13 cellular contexts compared by ENCODE assay signal in the genomic region with DNA sequence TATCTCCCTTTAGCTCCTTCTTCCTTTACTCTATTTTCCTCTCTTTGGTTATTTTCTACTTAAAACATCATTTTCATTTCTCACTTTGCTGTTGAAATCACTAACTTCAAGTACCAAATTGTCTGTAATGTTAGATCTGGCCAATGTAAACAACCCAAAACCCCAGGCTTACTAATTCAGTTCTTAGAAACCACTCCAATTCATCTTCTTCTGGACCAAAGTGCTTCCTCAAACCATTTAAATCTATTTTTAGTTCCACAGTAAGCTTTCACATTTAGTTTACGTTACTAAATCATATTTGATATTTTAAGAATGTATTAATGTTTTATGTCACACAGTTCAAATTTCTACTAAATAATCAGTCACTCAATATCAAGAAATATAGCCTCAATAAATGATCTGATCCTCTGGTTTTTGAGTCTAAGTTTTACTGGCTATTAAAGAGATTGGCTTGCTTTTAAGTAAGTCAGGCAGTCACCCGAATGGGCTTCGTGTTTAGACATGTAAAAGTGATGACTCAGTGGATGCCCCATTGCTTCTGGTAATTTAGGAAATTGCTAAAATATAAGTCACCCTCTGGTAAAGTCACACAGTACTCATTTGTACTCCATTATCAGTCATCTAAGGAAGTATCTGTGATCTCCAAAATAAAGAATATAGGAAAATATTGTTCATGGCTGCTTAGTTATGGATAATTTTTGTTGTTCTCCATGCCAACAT.
DNase-seq lines count a peak whose midpoint lies in the region; ATAC-seq and TF ChIP-seq lines count a peak whose summit lies in the region.
"Had no signal": no experiment of that assay in that cellular context is flagged by ENCODE, and none has a peak within 500 bp of the region (broad histone marks: within the 10 kb centered on the region; RNA-seq: fewer than 3 reads in every experiment).

No MANE protein-coding gene starts in this region.

- no peak for TF ChIP-seq POLR2A in right lobe of liver (IDR thresholded peaks at IDR 0.05)

- H3K27ac Mint-ChIP-seq in chondrocyte (ENCODE audit: unreplicated experiment) = peak overlapping the region; percentile 78

- peaks cover 5% of the 10 kb centered on the region for H3K9me3 Mint-ChIP-seq in chondrocyte (ENCODE audit: low read depth)

- POLR2A ChIA-PET in AG04450 (lab: Yijun Ruan, JAX) = no interaction called here

- H3K36me3 ChIP-seq in right lobe of liver = no peaks in the 10 kb centered on the region
- H3K36me3 ChIP-seq: BLaER1 had no signal

- 36% methylated on average over 3 of the region's 3 CpGs for WGBS in right lobe of liver (ENCODE audit: insufficient coverage, low coverage, low lambda C conversion rate, missing lambda C conversion rate)

- no peak for ATAC-seq in right lobe of liver

- DNase-seq in AG04450 (ENCODE audit: low read depth, low spot score) = peak; percentile 30
- peak; percentile 70 for DNase-seq in NCI-H2227 (lab: John Stamatoyannopoulos, UW; ENCODE audit: unreplicated experiment)
- no peak for DNase-seq in chondrocyte (ENCODE audit: low spot score)
- DNase-seq in kidney glomerular epithelial cell (lab: John Stamatoyannopoulos, UW) = peak; percentile 72
- DNase-seq in NCI-H510A (lab: John Stamatoyannopoulos, UW) = no peak
- no peak for DNase-seq in SIG-M5 (lab: John Stamatoyannopoulos, UW)
- no peak for DNase-seq in NCI-H2196 (lab: John Stamatoyannopoulos, UW; ENCODE audit: unreplicated experiment)
- DNase-seq in right lobe of liver = no peak
- DNase-seq: activated naive CD4-positive, alpha-beta T cell; MV-4-11; SHP77 treated with DMSO at 0.1 percent for 48 hours; stimulated activated naive CD4-positive, alpha-beta T cell treated with Interleukin-2 at 50 U/mL for 16 hours had no signal

- H3K4me3 Mint-ChIP-seq in chondrocyte (ENCODE audit: unreplicated experiment) = no peak overlapping the region

- no peaks in the 10 kb centered on the region for H3K27me3 Mint-ChIP-seq in chondrocyte (ENCODE audit: low read depth)

- peaks cover 19% of the 10 kb centered on the region for H3K4me1 Mint-ChIP-seq in chondrocyte (ENCODE audit: low read depth)

- H3K4me1 ChIP-seq in right lobe of liver = no peaks in the 10 kb centered on the region
- H3K4me1 ChIP-seq: BLaER1 had no signal

- TF ChIP-seq CTCF in AG04450 (IDR thresholded peaks at IDR 0.05; ENCODE audit: low read depth, low read length) (no peak), chondrocyte (IDR thresholded peaks at IDR 0.05) (no peak), right lobe of liver (IDR thresholded peaks at IDR 0.05) (no peak)

- no peaks in the 10 kb centered on the region for H3K36me3 Mint-ChIP-seq in chondrocyte (ENCODE audit: low read depth)

- intact Hi-C loops in right lobe of liver (cut with DNase I) = no loop called here

- CTCF ChIA-PET in AG04450 (lab: Charles Lee) = no interaction called here

- H3K4me3 ChIP-seq in AG04450 (ENCODE audit: low read depth, low read length) = no peak overlapping the region
- H3K4me3 ChIP-seq in right lobe of liver = no peak overlapping the region
- H3K4me3 ChIP-seq: BLaER1 had no signal

- H3K27ac ChIP-seq in AG04450 (ENCODE audit: low read depth, low read length) (no peak overlapping the region), right lobe of liver (no peak overlapping the region)
- H3K27ac ChIP-seq: BLaER1 had no signal

- H3K9me3 ChIP-seq in AG04450 (ENCODE audit: control insufficient read depth, insufficient read depth, low read length) (no peaks in the 10 kb centered on the region), right lobe of liver (no peaks in the 10 kb centered on the region)
- H3K9me3 ChIP-seq: BLaER1 had no signal

- H3K27me3 ChIP-seq in AG04450 (ENCODE audit: control insufficient read depth, insufficient read depth, low read length) (no peaks in the 10 kb centered on the region), right lobe of liver (no peaks in the 10 kb centered on the region)
- H3K27me3 ChIP-seq: BLaER1 had no signal

Comparison
In these comparisons a context has a peak if more than half of its experiments do, and no peak if none do; other contexts are left out.
1. DNase-seq: peak in AG04450 (single experiment), NCI-H2227 (single experiment) and kidney glomerular epithelial cell (single experiment); none in chondrocyte (single experiment), NCI-H510A (single experiment), SIG-M5 (single experiment), NCI-H2196 (single experiment) and right lobe of liver (0 of 3).